8 cellular contexts compared by ENCODE assay signal in the genomic region with DNA sequence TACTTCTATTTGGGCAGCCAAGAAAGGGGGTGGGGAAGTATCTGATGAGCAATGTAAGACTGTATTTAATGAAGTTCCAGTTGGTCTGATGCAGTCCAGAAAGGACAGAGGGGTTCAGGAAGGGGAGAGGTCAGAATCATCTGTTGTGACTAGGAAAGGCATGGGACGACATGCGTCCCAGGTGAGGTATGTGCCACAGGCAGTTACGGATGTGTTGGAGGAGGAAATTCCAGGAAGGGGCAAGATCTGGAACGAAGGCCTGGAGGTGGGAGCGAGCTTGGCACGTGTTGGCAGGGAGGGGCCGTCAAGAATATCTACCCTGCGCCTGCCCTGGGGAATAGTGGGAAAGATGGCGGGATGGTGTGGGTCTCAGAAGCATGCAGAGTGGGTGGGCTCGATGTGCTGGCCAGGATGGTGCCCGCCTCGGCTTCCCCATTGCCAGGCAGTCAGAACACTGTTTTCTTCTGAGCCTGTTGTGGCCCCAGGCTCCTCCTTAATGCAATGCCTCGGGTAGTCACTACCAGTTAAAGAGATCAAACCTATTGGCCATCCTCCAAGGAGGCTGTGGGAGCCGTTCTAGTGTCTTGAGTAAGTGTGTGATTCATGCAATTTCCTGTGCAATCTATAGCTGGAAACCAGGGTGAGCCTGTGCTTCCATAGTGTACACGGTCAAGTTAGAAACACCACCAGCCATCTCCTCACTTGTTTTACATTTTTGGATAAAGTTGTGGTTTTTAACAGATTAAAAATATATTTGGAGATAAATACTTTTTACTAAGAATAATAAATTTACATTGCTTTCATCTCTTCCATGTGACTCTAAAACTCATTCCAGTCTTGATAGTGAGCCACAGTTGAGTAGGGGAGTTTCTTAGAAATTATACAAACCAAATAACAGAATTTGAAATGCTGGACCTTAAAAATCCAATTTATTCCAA. TPM values are rescaled to one million over a fixed set of nuclear protein-coding genes. Genes with fewer than 3 reads are reported as not detected.
DNase-seq lines count a peak whose midpoint lies in the region; ATAC-seq and TF ChIP-seq lines count a peak whose summit lies in the region.

No MANE protein-coding gene starts in this region.

- H3K23ac ChIP-seq in mesenchymal stem cell (ENCODE audit: low read length in 2 of 2) = no peak overlapping the region

- H2BK12ac ChIP-seq in mesenchymal stem cell (ENCODE audit: low read length in 2 of 2) = peak overlapping the region; percentile 29 to 88

- no peak overlapping the region for H2AK5ac ChIP-seq in mesenchymal stem cell (ENCODE audit: low read length, severe bottlenecking)

- 53% methylated on average over 14 of the region's 15 CpGs for WGBS in mesenchymal stem cell

- no peak for ATAC-seq in HG02938 (IDR thresholded peaks at IDR 0.05; ENCODE audit: unreplicated experiment)
- no peak for ATAC-seq in activated CD4-positive, CD25-positive, alpha-beta regulatory T cell treated with anti-CD3 and anti-CD28 coated beads, Interleukin-2, amount 50 U/mL, for 24 hours

- DNase-seq in ACHN (peak; percentile 96), LoVo (ENCODE audit: low spot score) (peak; percentile 93), breast epithelium (ENCODE audit: low spot score in 2 of 2) (peak in 1 of 2 donors; percentile 72), mesenchymal stem cell (peak; percentile 99), COLO668 (lab: John Stamatoyannopoulos, UW; ENCODE audit: unreplicated experiment) (no peak), GM13976 (ENCODE audit: low spot score) (no peak)

- H4K91ac ChIP-seq in mesenchymal stem cell (ENCODE audit: low read length) = peak overlapping the region; percentile 72

- H2BK120ac ChIP-seq in mesenchymal stem cell (ENCODE audit: low read depth, low read length) = peak overlapping the region; percentile 19

- H3K4me1 ChIP-seq in breast epithelium (peaks cover 4 to 24% of the 10 kb centered on the region in 2 donors), mesenchymal stem cell (ENCODE audit: control insufficient read depth, insufficient read depth, low read depth, low read length) (peaks cover 18% of the 10 kb centered on the region)

- H3K4me3 ChIP-seq in breast epithelium (peak overlapping the region in 1 of 3 donors; percentile 26), mesenchymal stem cell (ENCODE audit: insufficient read depth in 1 of 2, low read depth in 1 of 2, low read length in 2 of 2) (peak overlapping the region in 1 of 2 experiments; percentile 2)

- peak overlapping the region in 1 of 2 experiments; percentile 41 for H3K14ac ChIP-seq in mesenchymal stem cell (ENCODE audit: low read length in 2 of 2)

- peak overlapping the region; percentile 36 to 91 for H3K4ac ChIP-seq in mesenchymal stem cell (ENCODE audit: low read depth in 1 of 2, low read length in 2 of 2)

- intact Hi-C loops in breast epithelium (cut with DNase I; ENCODE audit: low total_unique reads) = no loop called here

- peak overlapping the region; percentile 62 for H2BK15ac ChIP-seq in mesenchymal stem cell (ENCODE audit: low read depth, poor library complexity, severe bottlenecking)

- H3K79me1 ChIP-seq in mesenchymal stem cell (replicated peaks; ENCODE audit: low read length, poor library complexity, severe bottlenecking) = peaks cover 4% of the 10 kb centered on the region

- H4K8ac ChIP-seq in mesenchymal stem cell (ENCODE audit: low read length) = peak overlapping the region; percentile 38

- H3K9me3 ChIP-seq in breast epithelium = no peaks in the 10 kb centered on the region
- H3K9me3 ChIP-seq in mesenchymal stem cell (ENCODE audit: control insufficient read depth, low read length) = no peaks in the 10 kb centered on the region

- in situ Hi-C loops in ACHN (cut with HindIII; ENCODE audit: low pct_ligation_motif_present, low pct_unique_long_range_greater_than_20kb, low sequenced_read_pairs) (no loop called here), GM13976 (cut with MboI; ENCODE audit: low sequenced_read_pairs, unreplicated experiment) (no loop called here)

- H3K27me3 ChIP-seq in breast epithelium = no peaks in the 10 kb centered on the region
- no peaks in the 10 kb centered on the region for H3K27me3 ChIP-seq in mesenchymal stem cell (ENCODE audit: control insufficient read depth in 1 of 2, insufficient read depth in 1 of 2, low read length in 2 of 2)

- no peak for TF ChIP-seq CTCF in breast epithelium (IDR thresholded peaks at IDR 0.05)
- no peak for TF ChIP-seq CTCF in GM13976 (IDR thresholded peaks at IDR 0.05; ENCODE audit: borderline replicate concordance, control extremely low read depth, extremely low read depth, insufficient read depth, missing control alignments)

- peak overlapping the region; percentile 16 for H3K9ac ChIP-seq in mesenchymal stem cell (ENCODE audit: low read length)

- H2BK5ac ChIP-seq in mesenchymal stem cell (ENCODE audit: low read depth, low read length, poor library complexity, severe bottlenecking) = no peak overlapping the region

- peak overlapping the region; percentile 81 to 93 for H3K27ac ChIP-seq in breast epithelium
- peak overlapping the region; percentile 22 for H3K27ac ChIP-seq in mesenchymal stem cell (ENCODE audit: low read length, poor library complexity, severe bottlenecking)

- no peaks in the 10 kb centered on the region for H3K36me3 ChIP-seq in breast epithelium
- peaks cover 2 to 7% of the 10 kb centered on the region in 2 experiments for H3K36me3 ChIP-seq in mesenchymal stem cell (ENCODE audit: control insufficient read depth in 1 of 2, insufficient read depth in 2 of 2, low read depth in 1 of 2, low read length in 2 of 2)

- H3K18ac ChIP-seq in mesenchymal stem cell (ENCODE audit: low read depth in 1 of 2, low read length in 2 of 2) = peak overlapping the region; percentile 23 to 93

- TF ChIP-seq POLR2A in breast epithelium (IDR thresholded peaks at IDR 0.05) = no peak

- no peak overlapping the region for H3K4me2 ChIP-seq in mesenchymal stem cell (ENCODE audit: low read length, poor library complexity, severe bottlenecking)

- H2AFZ ChIP-seq in mesenchymal stem cell (ENCODE audit: low read depth, low read length) = no peak overlapping the region

RNA-seq across cellular contexts. Expression of gene TXNDC2, which starts 57.6 kb away (rescaled TPM):
- under 1 TPM in 1 of 3 donors, not detected in 2; 0.16 TPM for total RNA-seq in breast epithelium
- 0.15 TPM for polyA plus RNA-seq in mesenchymal stem cell (2013, experiment 1 of 2)
- polyA plus RNA-seq in mesenchymal stem cell (2013, experiment 2 of 2) = 0.26 TPM

Comparison
In these comparisons a context has a peak if more than half of its experiments do, and no peak if none do; other contexts are left out.
1. DNase-seq: peak in ACHN (single experiment), LoVo (single experiment) and mesenchymal stem cell (single experiment); none in COLO668 (single experiment) and GM13976 (single experiment).